8 cellular contexts compared by ENCODE assay signal in the genomic region with DNA sequence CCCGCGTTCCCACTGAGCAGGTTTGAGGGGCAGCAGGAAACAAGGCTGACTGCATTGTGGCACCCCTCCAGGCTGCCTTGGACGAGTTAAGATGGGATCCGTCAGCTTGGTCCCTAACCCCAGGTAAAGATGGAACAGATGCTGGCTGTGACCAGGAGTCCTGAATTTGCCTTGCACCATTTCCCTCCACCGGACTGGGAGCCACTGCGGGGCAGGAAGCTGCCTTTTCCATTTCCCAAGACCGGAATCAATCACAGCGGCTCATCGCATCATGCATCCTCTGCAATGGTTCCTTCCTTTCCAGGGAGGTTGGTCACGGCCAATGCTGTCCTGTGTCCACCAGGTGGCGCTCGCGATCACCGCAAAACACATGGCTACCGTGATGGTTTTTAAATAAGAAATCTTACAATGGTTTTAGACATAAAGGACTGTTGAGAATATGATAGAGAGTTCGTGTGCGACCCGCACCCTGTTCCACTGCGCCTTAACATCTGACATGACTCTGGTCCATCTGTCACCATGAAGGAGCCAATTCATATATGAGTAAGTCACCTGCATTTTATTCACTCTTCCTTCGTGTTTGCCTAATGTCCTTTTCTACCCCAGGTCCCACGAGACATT. TPM values are rescaled to one million over a fixed set of nuclear protein-coding genes. Genes with fewer than 3 reads are reported as not detected.
DNase-seq lines count a peak whose midpoint lies in the region; ATAC-seq and TF ChIP-seq lines count a peak whose summit lies in the region.

No MANE protein-coding gene starts in this region.

- TF ChIP-seq POLR2A in stomach (IDR thresholded peaks at IDR 0.05) = no peak

- peak; percentile 95 for TF ChIP-seq CTCF in DOHH2 (IDR thresholded peaks at IDR 0.05; ENCODE audit: low read depth, low read length, poor library complexity, severe bottlenecking)
- peak; percentile 93 for TF ChIP-seq CTCF in fibroblast of villous mesenchyme (IDR thresholded peaks at IDR 0.05; ENCODE audit: insufficient read depth, low read depth, low read length)
- TF ChIP-seq CTCF in neural progenitor cell (IDR thresholded peaks at IDR 0.05) = peak; percentile 98
- TF ChIP-seq CTCF in stomach (IDR thresholded peaks at IDR 0.05) = peak in 6 of 7 experiments; percentile 62 to 97 (median 96)

- H3K4me1 Mint-ChIP-seq in neural progenitor cell = peaks cover 55% of the 10 kb centered on the region

- H3K9me2 ChIP-seq in DOHH2 (replicated peaks; ENCODE audit: control insufficient read depth, low read length) = no peaks in the 10 kb centered on the region

- peak overlapping the region; percentile 42 for H3K27ac Mint-ChIP-seq in neural progenitor cell

- H3K9ac ChIP-seq in neural progenitor cell = no peak overlapping the region

- H3K4me2 ChIP-seq in DOHH2 (ENCODE audit: low read length) (peak overlapping the region; percentile 77), neural progenitor cell (peak overlapping the region; percentile 52)

- 7 to 11% (median 8%) methylated on average over 21 of the region's 21 CpGs for WGBS in stomach, 5 donors

- intact Hi-C loops in stomach (cut with DNase I; ENCODE audit: low total_unique reads) = loop anchor here (2.0 to 5.0 kb wide), 2 partner anchors 110 to 211 kb away; no protein-coding TSS in a partner anchor

- H4K20me1 ChIP-seq in DOHH2 (ENCODE audit: control insufficient read depth, insufficient read depth, low read depth, low read length) (no peaks in the 10 kb centered on the region), neural progenitor cell (ENCODE audit: low read depth) (no peaks in the 10 kb centered on the region)

- H3K4me3 ChIP-seq in DOHH2 (ENCODE audit: low read length) (peak overlapping the region; percentile 66), MG63 (no peak overlapping the region), fibroblast of villous mesenchyme (ENCODE audit: low read depth, low read length) (no peak overlapping the region), neural progenitor cell (no peak overlapping the region), stomach (no peak overlapping the region)

- H3K27ac ChIP-seq in DOHH2 (ENCODE audit: low read depth, low read length) (no peak overlapping the region), neural progenitor cell (no peak overlapping the region), stomach (no peak overlapping the region)

- no peaks in the 10 kb centered on the region for H3K9me3 Mint-ChIP-seq in neural progenitor cell

- H3K79me2 ChIP-seq in DOHH2 (ENCODE audit: control insufficient read depth, low read length) (no peaks in the 10 kb centered on the region), neural progenitor cell (ENCODE audit: low read depth) (no peaks in the 10 kb centered on the region)

- TF ChIP-seq EP300 in stomach (IDR thresholded peaks at IDR 0.05) = no peak

- H3K9me3 ChIP-seq in DOHH2 (ENCODE audit: control insufficient read depth, insufficient read depth, low read length) (no peaks in the 10 kb centered on the region), MG63 (no peaks in the 10 kb centered on the region), neural progenitor cell (ENCODE audit: low read depth) (no peaks in the 10 kb centered on the region), stomach (no peaks in the 10 kb centered on the region)

- peak overlapping the region; percentile 52 for H3K4me3 Mint-ChIP-seq in neural progenitor cell

- H3K27me3 Mint-ChIP-seq in neural progenitor cell (ENCODE audit: insufficient read depth, low read depth) = peaks cover 17% of the 10 kb centered on the region

- H3K27me3 ChIP-seq in DOHH2 (ENCODE audit: control insufficient read depth, low read length) = no peaks in the 10 kb centered on the region
- H3K27me3 ChIP-seq in MG63 = no peaks in the 10 kb centered on the region
- no peaks in the 10 kb centered on the region for H3K27me3 ChIP-seq in neural progenitor cell
- no peaks in the 10 kb centered on the region for H3K27me3 ChIP-seq in stomach

- H3F3A ChIP-seq in DOHH2 (ENCODE audit: control insufficient read depth, insufficient read depth) (peaks cover 30% of the 10 kb centered on the region), neural progenitor cell (ENCODE audit: low read depth) (peaks cover 6% of the 10 kb centered on the region)

- H3K4me1 ChIP-seq in DOHH2 (ENCODE audit: control insufficient read depth, low read length) = peaks cover 81% of the 10 kb centered on the region
- peaks cover 10% of the 10 kb centered on the region for H3K4me1 ChIP-seq in neural progenitor cell
- H3K4me1 ChIP-seq in stomach = peaks cover 0 to 34% (median 13%) of the 10 kb centered on the region in 4 donors

- no peaks in the 10 kb centered on the region for H3K36me3 Mint-ChIP-seq in neural progenitor cell

- peak overlapping the region; percentile 26 for H2AFZ ChIP-seq in neural progenitor cell (replicated peaks)

- no peaks in the 10 kb centered on the region for H3K36me3 ChIP-seq in DOHH2 (ENCODE audit: control insufficient read depth, low read length)
- H3K36me3 ChIP-seq in MG63 = no peaks in the 10 kb centered on the region
- no peaks in the 10 kb centered on the region for H3K36me3 ChIP-seq in neural progenitor cell
- H3K36me3 ChIP-seq in stomach = no peaks in the 10 kb centered on the region

- no peak for ATAC-seq in HG03095 (IDR thresholded peaks at IDR 0.05; ENCODE audit: unreplicated experiment)

- DNase-seq in MG63 (peak; percentile 60), SHP77 (lab: John Stamatoyannopoulos, UW) (peak; percentile 79 to 80), fibroblast of villous mesenchyme (ENCODE audit: low read depth) (peak; percentile 86), neural progenitor cell (ENCODE audit: low spot score) (peak; percentile 84), stomach (peak; percentile 90)
- DNase-seq in activated T-helper 9 cell treated with anti-CD3 and anti-CD28 coated beads, Interleukin-2, amount 50 U/mL, for 16 hours (ENCODE audit: low read depth) = peak; percentile 75

RNA-seq across cellular contexts. Expression of gene MEAK7, which starts 6.8 kb away (rescaled TPM):
- 12.3 and 15.0 TPM in 2 replicates for total RNA-seq in MG63 (2014; rRNA removed; shearing (Covaris generic); ENCODE audit: low replicate concordance)
- total RNA-seq in fibroblast of villous mesenchyme (23.5 and 27.2 TPM in 2 replicates), neural progenitor cell (ENCODE audit: low replicate concordance) (18.4 and 22.5 TPM in 2 replicates), stomach (10 to 100 TPM in 2 of 5 donors, 1 to 10 TPM in 3; 5.8 to 21.1 (median 9.4) TPM)
- 1 to 10 TPM; 3.9 to 7.0 (median 6.8) TPM for polyA plus RNA-seq in stomach
